Comparison of ENCODE assay signal across 21 cellular contexts in genomic region chr2:202752071-202752470, GRCh38.
"Had no signal": no experiment of that assay in that cellular context is flagged by ENCODE, and none has a peak within 500 bp of the region (broad histone marks: within the 10 kb centered on the region; RNA-seq: fewer than 3 reads in every experiment).

No MANE protein-coding gene starts in this region.

- DNase-seq: effector CD8-positive, alpha-beta T cell; gastrocnemius medialis; heart right ventricle; hypothalamus; kidney glomerular epithelial cell; mammary epithelial cell; mucosa of descending colon; nucleus accumbens; ovary; sigmoid colon; stimulated activated CD4-positive, alpha-beta T cell treated with anti-CD3 and anti-CD28 coated beads, Interleukin-2, amount 100 ng/mL, for 24 hours; stimulated activated CD4-positive, alpha-beta T cell treated with anti-CD3 and anti-CD28 coated beads, Interleukin-4, amount 100 ng/mL, for 4 hours; stimulated activated naive B cell treated with anti-CD40 and anti-IgM and Interleukin-4, amounts not matched to agents 10 μg/mL and 1 μg/mL and 100 μg/mL, for 72 hours had no signal

- FAIRE-seq: endometrium, islet of Langerhans had no signal

- H2AFZ ChIP-seq: neural progenitor cell had no signal

- H3K4me1 ChIP-seq: esophagus muscularis mucosa, gastrocnemius medialis, heart right ventricle, neural progenitor cell, right atrium auricular region had no signal

- H3K4me3 ChIP-seq: coronary artery, esophagus muscularis mucosa, gastrocnemius medialis, heart right ventricle, mucosa of descending colon, neural progenitor cell, ovary, right atrium auricular region, sigmoid colon, skin epidermis had no signal

- H3K36me3 Mint-ChIP-seq: natural killer cell treated with Interleukin-12 subunit alpha and Interleukin-12 subunit beta and Interleukin-15 and Interleukin-18, amount 100 ng/mL, for 72 hours had no signal

- H3K4me2 ChIP-seq: neural progenitor cell had no signal

- H3K4me1 Mint-ChIP-seq: neural progenitor cell had no signal

- H3K4me3 Mint-ChIP-seq: natural killer cell treated with Interleukin-12 subunit alpha and Interleukin-12 subunit beta and Interleukin-15 and Interleukin-18, amount 100 ng/mL, for 72 hours; neural progenitor cell; stimulated activated naive B cell treated with anti-CD40 and anti-IgM and Interleukin-4, amounts not matched to agents 10 μg/mL and 1 μg/mL and 100 μg/mL, for 72 hours had no signal

- H3K9me3 ChIP-seq: esophagus muscularis mucosa, gastrocnemius medialis, mucosa of descending colon, ovary, right atrium auricular region, sigmoid colon had no signal

- H3K36me3 ChIP-seq: neural progenitor cell, ovary, sigmoid colon had no signal

- H3K27me3 Mint-ChIP-seq: natural killer cell treated with Interleukin-12 subunit alpha and Interleukin-12 subunit beta and Interleukin-15 and Interleukin-18, amount 100 ng/mL, for 72 hours; stimulated activated naive B cell treated with anti-CD40 and anti-IgM and Interleukin-4, amounts not matched to agents 10 μg/mL and 1 μg/mL and 100 μg/mL, for 72 hours had no signal

- ATAC-seq: gastrocnemius medialis; heart right ventricle; mucosa of descending colon; natural killer cell treated with Interleukin-12 subunit alpha and Interleukin-12 subunit beta and Interleukin-15 and Interleukin-18, amount 100 ng/mL, for 72 hours; stimulated activated naive B cell treated with anti-CD40 and anti-IgM and Interleukin-4, amounts not matched to agents 10 μg/mL and 1 μg/mL and 100 μg/mL, for 72 hours had no signal

- H3K27ac ChIP-seq: coronary artery, esophagus muscularis mucosa, gastrocnemius medialis, heart right ventricle, neural progenitor cell, ovary, right atrium auricular region, sigmoid colon, skin epidermis had no signal

- H3K27ac Mint-ChIP-seq: natural killer cell treated with Interleukin-12 subunit alpha and Interleukin-12 subunit beta and Interleukin-15 and Interleukin-18, amount 100 ng/mL, for 72 hours; neural progenitor cell; stimulated activated naive B cell treated with anti-CD40 and anti-IgM and Interleukin-4, amounts not matched to agents 10 μg/mL and 1 μg/mL and 100 μg/mL, for 72 hours had no signal

- H3K9ac ChIP-seq: neural progenitor cell had no signal

- H3K27me3 ChIP-seq: esophagus muscularis mucosa, gastrocnemius medialis, heart right ventricle, neural progenitor cell, ovary, right atrium auricular region, sigmoid colon had no signal
